In genomic region chr11:115322553-115323203, GRCh38 we compare ENCODE assay signal across 1 cellular context.
TF ChIP-seq lines count a peak whose summit lies in the region.

No MANE protein-coding gene starts in this region.

TF ChIP-seq in K562, 482 proteins besides CTCF, POLR2A, EP300 and RAD21 (continued from another document):
- TF ChIP-seq NFE2L1 (tag; IDR thresholded peaks at IDR 0.05; ENCODE audit: borderline replicate concordance, low read depth), result no peak
- TF ChIP-seq MTA3 (IDR thresholded peaks at IDR 0.05; ENCODE audit: borderline replicate concordance), result no peak
